ENCODE assay signal across 16 cellular contexts in genomic region chr2:205032093-205032551, GRCh38.
"Had no signal": no experiment of that assay in that cellular context is flagged by ENCODE, and none has a peak within 500 bp of the region (broad histone marks: within the 10 kb centered on the region; RNA-seq: fewer than 3 reads in every experiment).

No MANE protein-coding gene starts in this region.

- DNase-seq: effector CD4-positive, alpha-beta T cell; endodermal cell; foreskin keratinocyte; immature natural killer cell; left ventricle myocardium superior; natural killer cell; stimulated activated CD4-positive, alpha-beta T cell treated with anti-CD3 and anti-CD28 coated beads, Interleukin-2, amount 100 ng/mL, for 48 hours; stimulated activated naive CD4-positive, alpha-beta T cell treated with Interleukin-2 at 50 U/mL for 16 hours; thyroid gland; upper lobe of left lung; uterus had no signal

- ATAC-seq: foreskin keratinocyte, left ventricle myocardium superior, natural killer cell had no signal

- H3K9me3 ChIP-seq: right atrium auricular region, suprapubic skin, thyroid gland, upper lobe of left lung, uterus had no signal

- H3K27ac ChIP-seq: foreskin keratinocyte, right atrium auricular region, suprapubic skin, thyroid gland, upper lobe of left lung, uterus had no signal

- H3K27me3 Mint-ChIP-seq: dendritic cell treated with granulocyte-macrophage colony-stimulating factor and Interleukin-4, amounts not matched to agents 40 ng/mL and 50 ng/mL, for 4 days had no signal

- H3K27me3 ChIP-seq: foreskin keratinocyte, right atrium auricular region, suprapubic skin, thyroid gland, upper lobe of left lung, uterus had no signal

- H3K4me3 Mint-ChIP-seq: dendritic cell treated with granulocyte-macrophage colony-stimulating factor and Interleukin-4, amounts not matched to agents 40 ng/mL and 50 ng/mL, for 4 days; endodermal cell; immature natural killer cell; natural killer cell; neural crest cell had no signal

- H3K4me1 Mint-ChIP-seq: immature natural killer cell, natural killer cell had no signal

- H3K36me3 ChIP-seq: right atrium auricular region, suprapubic skin, thyroid gland, upper lobe of left lung, uterus had no signal

- H3K36me3 Mint-ChIP-seq: immature natural killer cell, natural killer cell had no signal

- H3K4me3 ChIP-seq: right atrium auricular region, smooth muscle cell, suprapubic skin, thyroid gland, upper lobe of left lung, uterus had no signal

- H3K4me1 ChIP-seq: foreskin keratinocyte, right atrium auricular region, suprapubic skin, thyroid gland, upper lobe of left lung, uterus had no signal

- H3K9me3 Mint-ChIP-seq: dendritic cell treated with granulocyte-macrophage colony-stimulating factor and Interleukin-4, amounts not matched to agents 40 ng/mL and 50 ng/mL, for 4 days; endodermal cell; natural killer cell had no signal

- H3K27ac Mint-ChIP-seq: dendritic cell treated with granulocyte-macrophage colony-stimulating factor and Interleukin-4, amounts not matched to agents 40 ng/mL and 50 ng/mL, for 4 days; endodermal cell; immature natural killer cell; natural killer cell had no signal
